19 cellular contexts compared by ENCODE assay signal in genomic region chr11:56910046-56910753, GRCh38.
"Had no signal": no experiment of that assay in that cellular context is flagged by ENCODE, and none has a peak within 500 bp of the region (broad histone marks: within the 10 kb centered on the region; RNA-seq: fewer than 3 reads in every experiment).

No MANE protein-coding gene starts in this region.

- DNase-seq: activated B cell treated with CpG ODN at 0.5 μM for 24 hours; activated CD4-positive, alpha-beta memory T cell treated with anti-CD3 and anti-CD28 coated beads, Interleukin-2, amount 10 ng/mL, durations not matched to agents 7 days and 5 days; activated CD4-positive, alpha-beta T cell treated with anti-CD3 and anti-CD28 coated beads for 4 hours; activated naive CD4-positive, alpha-beta T cell treated with Interleukin-2 at 50 U/mL for 16 hours; activated naive CD8-positive, alpha-beta T cell treated with anti-CD3 and anti-CD28 coated beads, Interleukin-2, amount 50 U/mL, for 24 hours; activated T-cell treated with anti-CD3 and anti-CD28 coated beads, Interleukin-2, amount 50 U/mL, for 1 hour; effector memory CD8-positive, alpha-beta T cell; natural killer cell; pancreas; right lobe of liver; small intestine; stimulated activated CD4-positive, alpha-beta T cell treated with anti-CD3 and anti-CD28 coated beads, Interleukin-4, amount 100 ng/mL, for 4 hours; upper lobe of right lung had no signal

- FAIRE-seq: frontal cortex, pancreas, small intestine, TTC549 had no signal

- H3K27me3 Mint-ChIP-seq: activated B cell treated with CpG ODN at 0.5 μM for 24 hours; activated CD4-positive, alpha-beta memory T cell treated with anti-CD3 and anti-CD28 coated beads, Interleukin-2, amount 10 ng/mL, durations not matched to agents 7 days and 5 days; activated naive CD8-positive, alpha-beta T cell treated with anti-CD3 and anti-CD28 coated beads, Interleukin-2, amount 50 U/mL, for 24 hours; effector memory CD8-positive, alpha-beta T cell; stimulated activated memory B cell treated with anti-CD40 and anti-IgM and Interleukin-4, amounts not matched to agents 10 μg/mL and 1 μg/mL and 100 μg/mL, for 72 hours had no signal

- H3K4me3 Mint-ChIP-seq: activated B cell treated with CpG ODN at 0.5 μM for 24 hours; activated CD4-positive, alpha-beta memory T cell treated with anti-CD3 and anti-CD28 coated beads, Interleukin-2, amount 10 ng/mL, durations not matched to agents 7 days and 5 days; activated naive CD8-positive, alpha-beta T cell treated with anti-CD3 and anti-CD28 coated beads, Interleukin-2, amount 50 U/mL, for 24 hours; effector memory CD8-positive, alpha-beta T cell; natural killer cell; stimulated activated memory B cell treated with anti-CD40 and anti-IgM and Interleukin-4, amounts not matched to agents 10 μg/mL and 1 μg/mL and 100 μg/mL, for 72 hours; T-helper 2 cell treated with Interferon-gamma antibody and Interleukin-4, amounts not matched to agents 5 μg/mL and 100 μg/mL, for 36 hours had no signal

- H3K9me3 ChIP-seq: pancreas, right lobe of liver, thoracic aorta, upper lobe of right lung had no signal

- H3K36me3 ChIP-seq: pancreas, right lobe of liver, thoracic aorta, upper lobe of right lung had no signal

- H3K36me3 Mint-ChIP-seq: natural killer cell; stimulated activated memory B cell treated with anti-CD40 and anti-IgM and Interleukin-4, amounts not matched to agents 10 μg/mL and 1 μg/mL and 100 μg/mL, for 72 hours had no signal

- H3K27ac ChIP-seq: pancreas, right lobe of liver, thoracic aorta, upper lobe of right lung had no signal

- H3K4me1 Mint-ChIP-seq: activated B cell treated with CpG ODN at 0.5 μM for 24 hours; activated CD4-positive, alpha-beta memory T cell treated with anti-CD3 and anti-CD28 coated beads, Interleukin-2, amount 10 ng/mL, durations not matched to agents 7 days and 5 days; activated naive CD8-positive, alpha-beta T cell treated with anti-CD3 and anti-CD28 coated beads, Interleukin-2, amount 50 U/mL, for 24 hours; natural killer cell; stimulated activated memory B cell treated with anti-CD40 and anti-IgM and Interleukin-4, amounts not matched to agents 10 μg/mL and 1 μg/mL and 100 μg/mL, for 72 hours had no signal

- H3K27ac Mint-ChIP-seq: activated B cell treated with CpG ODN at 0.5 μM for 24 hours; activated CD4-positive, alpha-beta memory T cell treated with anti-CD3 and anti-CD28 coated beads, Interleukin-2, amount 10 ng/mL, durations not matched to agents 7 days and 5 days; activated naive CD8-positive, alpha-beta T cell treated with anti-CD3 and anti-CD28 coated beads, Interleukin-2, amount 50 U/mL, for 24 hours; activated T-helper 2 cell treated with anti-CD3 and anti-CD28 coated beads, Interferon-gamma antibody, Interleukin-2, Interleukin-4, amounts not matched to agents 10 μg/mL and 5 μg/mL and 100 μg/mL, durations not matched to agents 14 hours and 24 hours and 36 hours; effector memory CD8-positive, alpha-beta T cell; natural killer cell; stimulated activated memory B cell treated with anti-CD40 and anti-IgM and Interleukin-4, amounts not matched to agents 10 μg/mL and 1 μg/mL and 100 μg/mL, for 72 hours; T-helper 2 cell treated with Interferon-gamma antibody and Interleukin-4, amounts not matched to agents 5 μg/mL and 100 μg/mL, for 36 hours had no signal

- H3K4me1 ChIP-seq: pancreas, right lobe of liver, upper lobe of right lung had no signal

- H3K27me3 ChIP-seq: pancreas, right lobe of liver, upper lobe of right lung had no signal

- H3K9me3 Mint-ChIP-seq: activated CD4-positive, alpha-beta memory T cell treated with anti-CD3 and anti-CD28 coated beads, Interleukin-2, amount 10 ng/mL, durations not matched to agents 7 days and 5 days; activated naive CD8-positive, alpha-beta T cell treated with anti-CD3 and anti-CD28 coated beads, Interleukin-2, amount 50 U/mL, for 24 hours; activated T-helper 2 cell treated with anti-CD3 and anti-CD28 coated beads, Interferon-gamma antibody, Interleukin-2, Interleukin-4, amounts not matched to agents 10 μg/mL and 5 μg/mL and 100 μg/mL, durations not matched to agents 14 hours and 24 hours and 36 hours; stimulated activated memory B cell treated with anti-CD40 and anti-IgM and Interleukin-4, amounts not matched to agents 10 μg/mL and 1 μg/mL and 100 μg/mL, for 72 hours had no signal

- ATAC-seq: activated naive CD8-positive, alpha-beta T cell treated with anti-CD3 and anti-CD28 coated beads, Interleukin-2, amount 50 U/mL, for 24 hours; effector memory CD8-positive, alpha-beta T cell; natural killer cell; right lobe of liver; stimulated activated memory B cell treated with anti-CD40 and anti-IgM and Interleukin-4, amounts not matched to agents 10 μg/mL and 1 μg/mL and 100 μg/mL, for 72 hours; upper lobe of right lung had no signal

- H3K4me3 ChIP-seq: pancreas, right lobe of liver, thoracic aorta, upper lobe of right lung had no signal
